In genomic region chr15:99963976-99964375, GRCh38 we compare ENCODE assay signal across 27 cellular contexts.
A peak's percentile ranks its signal among the peaks of the same experiment; 100 is the strongest.
DNase-seq lines count a peak whose midpoint lies in the region; ATAC-seq, FAIRE-seq and TF ChIP-seq lines count a peak whose summit lies in the region.
"Had no signal": no experiment of that assay in that cellular context is flagged by ENCODE, and none has a peak within 500 bp of the region (broad histone marks: within the 10 kb centered on the region; RNA-seq: fewer than 3 reads in every experiment).

No MANE protein-coding gene starts in this region.

- CTCF ChIA-PET in activated CD8-positive, alpha-beta memory T cell treated with anti-CD3 and anti-CD28 coated beads, Interleukin-2, amount 10 ng/mL, durations not matched to agents 7 days and 5 days (lab: Charles Lee), result no interaction called here
- CTCF ChIA-PET in H1 (lab: Charles Lee; ENCODE audit: partially characterized antibody), result interaction anchor here (1.0 to 5.4 kb wide), 4 partner anchors 7 to 375 kb away, joined by 4 to 42 read pairs (median 18); no protein-coding TSS in a partner anchor

- H3K18ac ChIP-seq in H1 (ENCODE audit: extremely low read depth, low read length), result no peak overlapping the region

- no peak overlapping the region for H3K4me3 Mint-ChIP-seq in activated CD8-positive, alpha-beta memory T cell treated with anti-CD3 and anti-CD28 coated beads, Interleukin-2, amount 10 ng/mL, durations not matched to agents 7 days and 5 days
- H3K4me3 Mint-ChIP-seq: CD8-positive, alpha-beta memory T cell; H9; HFFc6 had no signal

- no peak for TF ChIP-seq RAD21 in H1 (IDR thresholded peaks at IDR 0.05 in 1 of 2, conservative IDR thresholded peaks at IDR 0.05 in 1 of 2; ENCODE audit: low read depth in 2 of 2, low read length in 2 of 2)

- no peak overlapping the region for H3K4me3 ChIP-seq in H1 (ENCODE audit: extremely low read depth in 1 of 4, insufficient read depth in 2 of 4, low read depth in 3 of 4, low read length in 4 of 4)
- no peak overlapping the region for H3K4me3 ChIP-seq in testis
- H3K4me3 ChIP-seq: PC-9 had no signal

- no peak overlapping the region for H2BK20ac ChIP-seq in H1 (ENCODE audit: low read length)

- H3K36me3 Mint-ChIP-seq in activated CD8-positive, alpha-beta memory T cell treated with anti-CD3 and anti-CD28 coated beads, Interleukin-2, amount 10 ng/mL, durations not matched to agents 7 days and 5 days, result no peaks in the 10 kb centered on the region
- H3K36me3 Mint-ChIP-seq: CD8-positive, alpha-beta memory T cell had no signal

- TF ChIP-seq EP300 in H1 (IDR thresholded peaks at IDR 0.05; ENCODE audit: borderline replicate concordance in 1 of 2, low read depth in 2 of 2, low read length in 2 of 2), result no peak

- POLR2A ChIA-PET in H1 (lab: Charles Lee; ENCODE audit: partially characterized antibody), result no interaction called here

- no peaks in the 10 kb centered on the region for H4K20me1 ChIP-seq in H1 (replicated peaks in 1 of 2; ENCODE audit: control insufficient read depth in 1 of 2, insufficient read depth in 2 of 2, low read length in 2 of 2)

- no peak overlapping the region for H4K5ac ChIP-seq in H1 (ENCODE audit: insufficient read length, low read depth, low read length)

- no peak for FAIRE-seq in H1 (lab: Jason Lieb, UNC)
- FAIRE-seq: G401.6, GM18507, HepG2 had no signal

- no peak overlapping the region for H2BK12ac ChIP-seq in H1 (ENCODE audit: low read depth, low read length)

- TF ChIP-seq CTCF in H1 (IDR thresholded peaks at IDR 0.05; ENCODE audit: control extremely low read depth in 1 of 3, insufficient read depth in 1 of 3, low read depth in 1 of 3, low read length in 3 of 3) (no peak), testis (IDR thresholded peaks at IDR 0.05) (no peak)

- H3K27me3 ChIP-seq in H1 (replicated peaks in 1 of 4; ENCODE audit: control insufficient read depth in 3 of 4, extremely low read depth in 1 of 4, insufficient read depth in 3 of 4, low read length in 3 of 4) (peaks cover 0 to 2% (median 0%) of the 10 kb centered on the region in 4 experiments; a peak in 1 of 7 replicates), testis (no peaks in the 10 kb centered on the region)

- DNase-seq in activated CD8-positive, alpha-beta memory T cell treated with anti-CD3 and anti-CD28 coated beads, Interleukin-2, amount 10 ng/mL, durations not matched to agents 7 days and 5 days, result peak; percentile 16
- DNase-seq in activated CD8-positive, alpha-beta memory T cell treated with anti-CD3 and anti-CD28 coated beads, Interleukin-2, amount 50 U/mL, for 4 hours, result no peak
- DNase-seq in H1 (ENCODE audit: low read depth in 1 of 2, low spot score in 2 of 2) (no peak), left lobe of liver (ENCODE audit: low spot score) (peak; percentile 4), testis (peak; percentile 3), NCI-H524 (lab: John Stamatoyannopoulos, UW) (no peak), mucosa of gallbladder (ENCODE audit: low spot score) (no peak)
- DNase-seq: 8988T, AML-193, C1 segment of cervical spinal cord, H9, HFFc6, KBM-7, MM.1S, NCI-H1048, NCI-H1417 treated with DMSO at 0.1 percent for 48 hours, NCI-H187, NCI-H748 treated with DMSO at 0.1 percent for 48 hours, RPMI8226, SIG-M5 had no signal

- H3K4me1 ChIP-seq in H1 (replicated peaks in 1 of 4; ENCODE audit: control insufficient read depth in 3 of 4, insufficient read depth in 4 of 4, low read length in 3 of 4), result no peaks in the 10 kb centered on the region
- H3K4me1 ChIP-seq in testis, result no peaks in the 10 kb centered on the region

- no peak overlapping the region for H2AK5ac ChIP-seq in H1 (ENCODE audit: low read depth, low read length)

- H3K79me1 ChIP-seq in H1 (ENCODE audit: low read depth, low read length), result no peaks in the 10 kb centered on the region

- 0 out of 2 replicates have a peak overlapping the region, but pooled peaks have one; percentile 29 for H2BK15ac ChIP-seq in H1 (ENCODE audit: low read length)

- H3K56ac ChIP-seq in H1 (replicated peaks; ENCODE audit: insufficient read length, low read depth, low read length), result no peak overlapping the region

- no peaks in the 10 kb centered on the region for H3K4me1 Mint-ChIP-seq in activated CD8-positive, alpha-beta memory T cell treated with anti-CD3 and anti-CD28 coated beads, Interleukin-2, amount 10 ng/mL, durations not matched to agents 7 days and 5 days
- H3K4me1 Mint-ChIP-seq: CD8-positive, alpha-beta memory T cell had no signal

- no peaks in the 10 kb centered on the region for H3K23me2 ChIP-seq in H1 (ENCODE audit: low read depth, low read length)

- WGBS in H1 (ENCODE audit: extremely low coverage in 1 of 2, insufficient coverage in 1 of 2, insufficient read length in 1 of 2, insufficient replicate concordance in 2 of 2, low coverage in 1 of 2, low lambda C conversion rate in 2 of 2, missing lambda C conversion rate in 1 of 2), 2 experiments, result 89% methylated on average over 7 of the region's 7 CpGs; no CpG with 5 or more reads in 1 of the 2 experiments
- 92 to 96% methylated on average over 7 of the region's 7 CpGs for WGBS in testis, 2 donors

- H3K27ac Mint-ChIP-seq in activated CD8-positive, alpha-beta memory T cell treated with anti-CD3 and anti-CD28 coated beads, Interleukin-2, amount 10 ng/mL, durations not matched to agents 7 days and 5 days, result no peak overlapping the region
- H3K27ac Mint-ChIP-seq: H9, HFFc6 had no signal

- H2BK5ac ChIP-seq in H1 (ENCODE audit: low read depth, low read length), result no peak overlapping the region

- H3K27ac ChIP-seq in H1 (ENCODE audit: low read depth, low read length) (no peak overlapping the region), testis (no peak overlapping the region)
- H3K27ac ChIP-seq: HL-60, PC-9 had no signal

- no peaks in the 10 kb centered on the region for H3K79me2 ChIP-seq in H1 (ENCODE audit: control insufficient read depth in 1 of 2, insufficient read depth in 2 of 2, low read length in 2 of 2)

- intact Hi-C loops in testis (cut with DNase I; ENCODE audit: low total_unique reads), result no loop called here

- H4K91ac ChIP-seq in H1 (replicated peaks; ENCODE audit: insufficient read length, low read length), result no peak overlapping the region

- no peak overlapping the region for H4K8ac ChIP-seq in H1 (ENCODE audit: extremely low read depth, insufficient read depth, low read length)

- H3K9me3 Mint-ChIP-seq in activated CD8-positive, alpha-beta memory T cell treated with anti-CD3 and anti-CD28 coated beads, Interleukin-2, amount 10 ng/mL, durations not matched to agents 7 days and 5 days (ENCODE audit: low read depth), result no peaks in the 10 kb centered on the region
- H3K9me3 Mint-ChIP-seq: CD8-positive, alpha-beta memory T cell had no signal

- no peak overlapping the region for H3K4ac ChIP-seq in H1 (replicated peaks; ENCODE audit: insufficient read length, low read depth, low read length)

- H3K9me3 ChIP-seq in H1 (ENCODE audit: insufficient read depth in 2 of 2, low read depth in 1 of 2, low read length in 1 of 2) (no peaks in the 10 kb centered on the region; a peak in 1 of 4 replicates), testis (no peaks in the 10 kb centered on the region)

- ATAC-seq in activated CD8-positive, alpha-beta memory T cell treated with anti-CD3 and anti-CD28 coated beads, Interleukin-2, amount 10 ng/mL, durations not matched to agents 7 days and 5 days, result no peak
- ATAC-seq in left lobe of liver (no peak), HG02759 (IDR thresholded peaks at IDR 0.05; ENCODE audit: unreplicated experiment) (no peak)
- ATAC-seq: HepG2 had no signal

- H3K9ac ChIP-seq in H1 (replicated peaks in 1 of 4; ENCODE audit: extremely low read depth in 1 of 4, low read depth in 3 of 4, low read length in 3 of 4), result no peak overlapping the region

- no peak overlapping the region for H3K23ac ChIP-seq in H1 (ENCODE audit: insufficient read length)

- H3K14ac ChIP-seq in H1 (ENCODE audit: insufficient read length), result no peak overlapping the region

- H2AFZ ChIP-seq in H1 (ENCODE audit: low read length), result no peak overlapping the region
- H2AFZ ChIP-seq: PC-9 had no signal

- no peak overlapping the region for H3K4me2 ChIP-seq in H1 (ENCODE audit: insufficient read depth in 1 of 2, low read depth in 2 of 2, low read length in 2 of 2)
- H3K4me2 ChIP-seq: PC-9 had no signal

- H2BK120ac ChIP-seq in H1 (replicated peaks; ENCODE audit: low read depth, low read length), result no peak overlapping the region

- H3K36me3 ChIP-seq in H1 (ENCODE audit: control insufficient read depth in 2 of 4, insufficient read depth in 4 of 4, low read length in 3 of 4), result no peaks in the 10 kb centered on the region
- no peaks in the 10 kb centered on the region for H3K36me3 ChIP-seq in testis (ENCODE audit: low read depth, missing control alignments)

- TF ChIP-seq POLR2A in H1 (IDR thresholded peaks at IDR 0.05; ENCODE audit: control extremely low read depth in 1 of 2, low read depth in 2 of 2, low read length in 2 of 2), result no peak
- no peak for TF ChIP-seq POLR2A in testis (IDR thresholded peaks at IDR 0.05)

- H3K27me3 Mint-ChIP-seq in activated CD8-positive, alpha-beta memory T cell treated with anti-CD3 and anti-CD28 coated beads, Interleukin-2, amount 10 ng/mL, durations not matched to agents 7 days and 5 days, result peaks cover 10% of the 10 kb centered on the region

TF ChIP-seq in H1, 55 proteins besides CTCF, POLR2A, EP300 and RAD21 (continues in another document):
- TF ChIP-seq RXRA (IDR thresholded peaks at IDR 0.05; ENCODE audit: insufficient read depth, low read depth, low read length) (no peak), EGR1 (IDR thresholded peaks at IDR 0.05; ENCODE audit: borderline replicate concordance, low read depth, low read length) (no peak), CBX8 (IDR thresholded peaks at IDR 0.05; ENCODE audit: borderline replicate concordance, low read depth, low read length) (no peak), KDM5A (IDR thresholded peaks at IDR 0.05; ENCODE audit: low read length) (no peak), YY1 (IDR thresholded peaks at IDR 0.05; ENCODE audit: low read depth, low read length) (no peak), BACH1 (IDR thresholded peaks at IDR 0.05; ENCODE audit: low read length) (no peak), CREB1 (IDR thresholded peaks at IDR 0.05) (no peak), MAX (IDR thresholded peaks at IDR 0.05) (no peak), CHD1 (IDR thresholded peaks at IDR 0.05; ENCODE audit: low read depth, low read length) (no peak), SAP30 (IDR thresholded peaks at IDR 0.05; ENCODE audit: insufficient read depth, insufficient replicate concordance, low read length) (no peak), SIRT6 (IDR thresholded peaks at IDR 0.05; ENCODE audit: low read length) (no peak), USF2 (IDR thresholded peaks at IDR 0.05; ENCODE audit: low read length) (no peak)

Comparison
In these comparisons a context has a peak if more than half of its experiments do, and no peak if none do; other contexts are left out.
1. DNase-seq: peak in activated CD8-positive, alpha-beta memory T cell treated with anti-CD3 and anti-CD28 coated beads, Interleukin-2, amount 10 ng/mL, durations not matched to agents 7 days and 5 days (single experiment), left lobe of liver (single experiment) and testis (single experiment); none in activated CD8-positive, alpha-beta memory T cell treated with anti-CD3 and anti-CD28 coated beads, Interleukin-2, amount 50 U/mL, for 4 hours (single experiment), H1 (0 of 2), NCI-H524 (0 of 2) and mucosa of gallbladder (single experiment).